In genomic region chr20:25003002-25003401, GRCh38 we compare ENCODE assay signal across 23 cellular contexts. TPM values are rescaled to one million over a fixed set of nuclear protein-coding genes. Genes with fewer than 3 reads are reported as not detected.
"Had no signal": no experiment of that assay in that cellular context is flagged by ENCODE, and none has a peak within 500 bp of the region (broad histone marks: within the 10 kb centered on the region; RNA-seq: fewer than 3 reads in every experiment).

No MANE protein-coding gene starts in this region.

- H3K36me3 ChIP-seq: cardiac muscle cell had no signal

- H3K27ac ChIP-seq: ascending aorta, breast epithelium, cardiac muscle cell, esophagus squamous epithelium had no signal

- H3K4me1 ChIP-seq: breast epithelium had no signal

- H3K9me3 ChIP-seq: ascending aorta, breast epithelium, esophagus squamous epithelium had no signal

- DNase-seq: activated CD4-positive, alpha-beta memory T cell treated with anti-CD3 and anti-CD28 coated beads, Interleukin-2, amount 10 ng/mL, durations not matched to agents 7 days and 5 days; activated CD4-positive, alpha-beta T cell treated with anti-CD3 and anti-CD28 coated beads for 1 hour; activated CD4-positive, alpha-beta T cell treated with anti-CD3 and anti-CD28 coated beads for 4 hours; activated CD4-positive, alpha-beta T cell treated with anti-CD3 and anti-CD28 coated beads, Interleukin-2, amount 10 ng/mL, durations not matched to agents 7 days and 5 days; activated CD4-positive, alpha-beta T cell treated with anti-CD3 and anti-CD28 coated beads, Interleukin-2, amount 50 U/mL, for 4 hours; activated CD8-positive, alpha-beta memory T cell treated with anti-CD3 and anti-CD28 coated beads, Interleukin-2, amount 50 U/mL, for 48 hours; activated effector memory CD4-positive, alpha-beta T cell treated with anti-CD3 and anti-CD28 coated beads, Interleukin-2, amount 50 U/mL, for 16 hours; activated naive CD4-positive, alpha-beta T cell treated with anti-CD3 and anti-CD28 coated beads for 36 hours; activated naive CD8-positive, alpha-beta T cell treated with anti-CD3 and anti-CD28 coated beads for 36 hours; activated T-cell treated with anti-CD3 and anti-CD28 coated beads for 4 hours; activated T-cell treated with anti-CD3 and anti-CD28 coated beads, Interleukin-2, amount 50 U/mL, for 24 hours; central memory CD4-positive, alpha-beta T cell; cortex of kidney; dermis blood vessel endothelial cell; effector CD4-positive, alpha-beta T cell; effector memory CD8-positive, alpha-beta T cell; erythroblast; esophagus squamous epithelium; T-helper 2 cell had no signal

- ATAC-seq: effector memory CD8-positive, alpha-beta T cell had no signal

- H3K4me3 ChIP-seq: ascending aorta, breast epithelium, cardiac muscle cell, esophagus squamous epithelium had no signal

RNA-seq across cellular contexts. Expression of gene CST7, which starts 53.9 kb away (rescaled TPM):
- polyA plus RNA-seq: fibroblast of lung had no signal

RNA-seq across cellular contexts. Expression of gene ACSS1, which starts 54.9 kb away (rescaled TPM):
- polyA plus RNA-seq: cardiac muscle cell had no signal
